ENCODE assay signal across 2 cellular contexts in the genomic region with DNA sequence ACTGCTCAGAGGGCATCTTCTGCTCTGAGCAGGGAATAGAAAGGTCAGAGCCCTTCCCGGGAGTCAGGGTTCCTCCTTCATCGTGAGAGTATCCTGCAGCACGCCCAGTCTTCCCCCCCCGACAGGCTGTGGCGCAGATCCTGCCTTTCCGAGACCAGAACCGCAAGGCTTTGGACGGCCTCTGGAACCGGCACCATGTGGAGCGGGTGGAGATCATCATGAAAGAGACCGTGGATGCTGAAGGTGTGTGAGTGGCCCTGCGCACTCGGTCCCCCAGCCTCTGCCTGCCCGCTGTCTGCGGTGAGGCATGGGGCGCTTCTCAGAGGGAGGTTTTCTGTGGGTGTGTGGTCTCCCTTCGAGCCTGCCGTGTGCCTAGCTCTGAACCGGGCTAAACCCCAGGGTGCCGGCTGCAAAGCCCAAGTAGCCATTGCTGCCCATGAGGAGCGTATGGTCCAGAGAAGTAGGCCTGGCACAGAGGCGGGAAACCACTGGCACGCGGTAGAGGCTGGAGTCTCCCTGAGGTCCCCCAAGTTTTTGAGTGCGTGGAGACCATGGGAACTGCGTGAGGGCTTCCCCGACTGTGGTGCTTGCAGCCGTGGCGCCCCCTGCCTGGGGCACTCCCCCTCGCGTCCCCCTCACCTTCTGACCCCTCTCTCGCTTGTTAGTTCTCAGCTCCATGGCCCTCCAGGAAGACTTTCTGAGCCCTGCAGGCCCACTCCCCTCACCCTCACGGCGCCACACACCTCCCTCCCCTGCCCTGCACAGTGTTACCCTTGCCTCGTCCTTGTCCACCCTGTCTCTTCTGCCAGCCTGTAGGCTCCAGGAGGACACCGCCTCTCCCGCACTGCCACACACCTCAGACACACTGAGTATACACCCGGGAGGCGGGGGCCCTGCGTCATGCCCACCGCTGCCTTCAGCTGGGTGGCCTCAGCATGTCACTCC.
TF ChIP-seq lines count a peak whose summit lies in the region.

No MANE protein-coding gene starts in this region.

TF ChIP-seq in H1, 55 proteins besides CTCF, POLR2A, EP300 and RAD21:
- no peak for TF ChIP-seq CEBPB (IDR thresholded peaks at IDR 0.05; ENCODE audit: low read depth, low read length)
- peak; percentile 58; the same call in 1 of the 2 replicates for TF ChIP-seq E2F6 (IDR thresholded peaks at IDR 0.05)

TF ChIP-seq in liver, 16 proteins besides CTCF, POLR2A, EP300 and RAD21:
- TF ChIP-seq NR2F2 (IDR thresholded peaks at IDR 0.05): no peak
- TF ChIP-seq REST (IDR thresholded peaks at IDR 0.05): no peak
- TF ChIP-seq, protein P1, sequence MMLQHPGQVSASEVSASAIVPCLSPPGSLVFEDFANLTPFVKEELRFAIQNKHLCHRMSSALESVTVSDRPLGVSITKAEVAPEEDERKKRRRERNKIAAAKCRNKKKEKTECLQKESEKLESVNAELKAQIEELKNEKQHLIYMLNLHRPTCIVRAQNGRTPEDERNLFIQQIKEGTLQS (IDR thresholded peaks at IDR 0.05): no peak
- no peak for TF ChIP-seq RXRA (IDR thresholded peaks at IDR 0.05)
- TF ChIP-seq HNF4A (conservative IDR thresholded peaks at IDR 0.05): no peak
- no peak for TF ChIP-seq MAX (IDR thresholded peaks at IDR 0.05)
- TF ChIP-seq YY1 (IDR thresholded peaks at IDR 0.05): no peak
- no peak for TF ChIP-seq FOXA2 (IDR thresholded peaks at IDR 0.05)
